In genomic region chr4:68316193-68316969, GRCh38 we compare ENCODE assay signal across 18 cellular contexts. TPM values are rescaled to one million over a fixed set of nuclear protein-coding genes. Genes with fewer than 3 reads are reported as not detected.
DNase-seq lines count a peak whose midpoint lies in the region; ATAC-seq lines count a peak whose summit lies in the region.
"Had no signal": no experiment of that assay in that cellular context is flagged by ENCODE, and none has a peak within 500 bp of the region (broad histone marks: within the 10 kb centered on the region; RNA-seq: fewer than 3 reads in every experiment).

No MANE protein-coding gene starts in this region.

- no peak overlapping the region for H3K4me3 ChIP-seq in HUES64 (ENCODE audit: low read length)
- H3K4me3 ChIP-seq: SK-N-MC had no signal

- no peak for DNase-seq in activated naive CD8-positive, alpha-beta T cell treated with anti-CD3 and anti-CD28 coated beads, Interleukin-2, amount 50 U/mL, for 24 hours
- DNase-seq in immature natural killer cell: no peak
- no peak for DNase-seq in SKM-1 (lab: John Stamatoyannopoulos, UW; ENCODE audit: unreplicated experiment)
- DNase-seq in NOMO-1 (lab: John Stamatoyannopoulos, UW; ENCODE audit: unreplicated experiment in 2 of 2): no peak
- DNase-seq: Caco-2, DMS153, NCI-H1048, NCI-H1436 treated with DMSO at 0.1 percent for 48 hours, NCI-H2227 treated with DMSO at 0.1 percent for 48 hours, NCI-H524 had no signal

- H3K4me1 ChIP-seq in HUES64 (ENCODE audit: insufficient read depth, low read length): peaks cover 22% of the 10 kb centered on the region

- peaks cover 99% of the 10 kb centered on the region for H3K36me3 ChIP-seq in HUES64 (ENCODE audit: insufficient read depth, low read length)

- peaks cover 7% of the 10 kb centered on the region for H3K36me3 Mint-ChIP-seq in activated naive CD8-positive, alpha-beta T cell
- peaks cover 60% of the 10 kb centered on the region for H3K36me3 Mint-ChIP-seq in activated naive CD8-positive, alpha-beta T cell treated with anti-CD3 and anti-CD28 coated beads, Interleukin-2, amount 50 U/mL, for 24 hours (ENCODE audit: low read depth)
- H3K36me3 Mint-ChIP-seq in immature natural killer cell: peaks cover 17 to 50% (median 50%) of the 10 kb centered on the region in 3 donors

- peak overlapping the region; percentile 67; the same call in 1 of the 2 replicates for H3K27ac ChIP-seq in HUES64 (ENCODE audit: low read depth, low read length)
- H3K27ac ChIP-seq: C4-2B, KMS-11, SK-N-MC had no signal

- no peaks in the 10 kb centered on the region for H3K27me3 ChIP-seq in HUES64 (ENCODE audit: insufficient read depth, low read length)

- H3K9ac ChIP-seq in HUES64 (ENCODE audit: low read depth, low read length): no peak overlapping the region
- H3K9ac ChIP-seq: KMS-11 had no signal

- H3K9me3 ChIP-seq in HUES64 (ENCODE audit: insufficient read depth, low read depth, low read length): no peaks in the 10 kb centered on the region
- H3K9me3 ChIP-seq: Caco-2 had no signal

- no peak for ATAC-seq in activated naive CD8-positive, alpha-beta T cell treated with anti-CD3 and anti-CD28 coated beads, Interleukin-2, amount 50 U/mL, for 24 hours
- no peak for ATAC-seq in HG03108 (IDR thresholded peaks at IDR 0.05; ENCODE audit: unreplicated experiment)
- ATAC-seq: Panc1, Right ventricle myocardium inferior had no signal

- no peaks in the 10 kb centered on the region for H3K27me3 Mint-ChIP-seq in activated naive CD8-positive, alpha-beta T cell
- H3K27me3 Mint-ChIP-seq in activated naive CD8-positive, alpha-beta T cell treated with anti-CD3 and anti-CD28 coated beads, Interleukin-2, amount 50 U/mL, for 24 hours: no peaks in the 10 kb centered on the region
- peaks cover 0 to 2% (median 0%) of the 10 kb centered on the region in 3 donors for H3K27me3 Mint-ChIP-seq in immature natural killer cell (ENCODE audit: low read depth in 3 of 3)

- no peaks in the 10 kb centered on the region for H3K9me3 Mint-ChIP-seq in activated naive CD8-positive, alpha-beta T cell (ENCODE audit: low read depth)
- no peaks in the 10 kb centered on the region for H3K9me3 Mint-ChIP-seq in activated naive CD8-positive, alpha-beta T cell treated with anti-CD3 and anti-CD28 coated beads, Interleukin-2, amount 50 U/mL, for 24 hours
- H3K9me3 Mint-ChIP-seq in immature natural killer cell: no peaks in the 10 kb centered on the region

- H3K4me1 Mint-ChIP-seq in activated naive CD8-positive, alpha-beta T cell (ENCODE audit: low read depth): peaks cover 4% of the 10 kb centered on the region
- peaks cover 7% of the 10 kb centered on the region for H3K4me1 Mint-ChIP-seq in activated naive CD8-positive, alpha-beta T cell treated with anti-CD3 and anti-CD28 coated beads, Interleukin-2, amount 50 U/mL, for 24 hours
- H3K4me1 Mint-ChIP-seq in immature natural killer cell: peaks cover 8 to 19% of the 10 kb centered on the region in 2 donors

- peak overlapping the region; percentile 59 for H3K27ac Mint-ChIP-seq in activated naive CD8-positive, alpha-beta T cell
- no peak overlapping the region for H3K27ac Mint-ChIP-seq in activated naive CD8-positive, alpha-beta T cell treated with anti-CD3 and anti-CD28 coated beads, Interleukin-2, amount 50 U/mL, for 24 hours
- H3K27ac Mint-ChIP-seq in immature natural killer cell: peak overlapping the region in 5 of 6 donors; percentile 3 to 43 (median 15)

- H3K4me3 Mint-ChIP-seq in activated naive CD8-positive, alpha-beta T cell: no peak overlapping the region
- H3K4me3 Mint-ChIP-seq in activated naive CD8-positive, alpha-beta T cell treated with anti-CD3 and anti-CD28 coated beads, Interleukin-2, amount 50 U/mL, for 24 hours: no peak overlapping the region
- no peak overlapping the region for H3K4me3 Mint-ChIP-seq in immature natural killer cell

- 69% methylated on average over 3 of the region's 5 CpGs for WGBS in HUES64

RNA-seq across cellular contexts. Expression of gene YTHDC1, which starts 33.5 kb away (rescaled TPM):
- 68.3 TPM for polyA plus RNA-seq in HUES64 (2013, experiment 1 of 2)
- 72.9 TPM for polyA plus RNA-seq in HUES64 (2013, experiment 2 of 2)
- 10 to 100 TPM in 2 of 3 donors, 1 to 10 TPM in 1; 4.9 to 53.9 (median 24.1) TPM for polyA plus RNA-seq in immature natural killer cell
